Comparison of ENCODE assay signal across 8 cellular contexts in genomic region chr2:131492418-131493198, GRCh38. TPM values are rescaled to one million over a fixed set of nuclear protein-coding genes. Genes with fewer than 3 reads are reported as not detected.
DNase-seq lines count a peak whose midpoint lies in the region; ATAC-seq and TF ChIP-seq lines count a peak whose summit lies in the region.

No MANE protein-coding gene starts in this region.

- H3K36me3 Mint-ChIP-seq in T-helper 17 cell (ENCODE audit: low read depth) = peaks cover 3% of the 10 kb centered on the region

- ATAC-seq in GM18502 (IDR thresholded peaks at IDR 0.05; ENCODE audit: poor library complexity, unreplicated experiment) = peak; percentile 72
- ATAC-seq in HG02943 (IDR thresholded peaks at IDR 0.05; ENCODE audit: low read depth, unreplicated experiment) = peak; percentile 63
- peak; percentile 78 for ATAC-seq in T-helper 17 cell
- ATAC-seq in right cardiac atrium = peak; percentile 94

- peak overlapping the region; percentile 94 for H3K4me3 Mint-ChIP-seq in T-helper 17 cell

- peaks cover 5% of the 10 kb centered on the region for H3K4me1 ChIP-seq in right cardiac atrium (ENCODE audit: control insufficient read depth, insufficient read depth, low read length)
- no peaks in the 10 kb centered on the region for H3K4me1 ChIP-seq in uterus

- H3K27ac ChIP-seq in angular gyrus (ENCODE audit: low read depth, low read length) (peak overlapping the region; percentile 82), right cardiac atrium (ENCODE audit: low read length) (peak overlapping the region; percentile 57), uterus (peak overlapping the region; percentile 88 to 92)

- TF ChIP-seq POLR2A in uterus (IDR thresholded peaks at IDR 0.05) = peak in 1 of 2 donors; percentile 38

- H3K27me3 Mint-ChIP-seq in T-helper 17 cell = no peaks in the 10 kb centered on the region

- H3K36me3 ChIP-seq in uterus = no peaks in the 10 kb centered on the region

- peak; percentile 57 to 85 (median 79) for TF ChIP-seq CTCF in uterus (IDR thresholded peaks at IDR 0.05)

- H3K27me3 ChIP-seq in right cardiac atrium (ENCODE audit: control insufficient read depth, insufficient read depth) (no peaks in the 10 kb centered on the region), uterus (no peaks in the 10 kb centered on the region)

- H3K9me3 ChIP-seq in T-helper 17 cell (ENCODE audit: control insufficient read depth, low read length, poor library complexity, severe bottlenecking) (no peaks in the 10 kb centered on the region), right cardiac atrium (ENCODE audit: control insufficient read depth, low read length) (no peaks in the 10 kb centered on the region), uterus (no peaks in the 10 kb centered on the region)

- intact Hi-C loops in right cardiac atrium (cut with DNase I) (no loop called here), uterus (cut with DNase I; ENCODE audit: low total_unique reads) (no loop called here)

- peak overlapping the region; percentile 59 for H3K4me3 ChIP-seq in right cardiac atrium (ENCODE audit: low read length)
- peak overlapping the region; percentile 74 to 76 for H3K4me3 ChIP-seq in uterus

- DNase-seq in NCI-H1694 treated with DMSO at 0.1 percent for 48 hours (lab: John Stamatoyannopoulos, UW) (peak; percentile 91), T-helper 17 cell (peak; percentile 88), right cardiac atrium (peak; percentile 92 to 97 (median 96)), pulmonary artery endothelial cell (ENCODE audit: low read depth, low spot score) (peak; percentile 77), uterus (peak; percentile 87 to 93)

- peaks cover 17% of the 10 kb centered on the region for H3K4me1 Mint-ChIP-seq in T-helper 17 cell

- WGBS in right cardiac atrium = under 1% methylated on average over 78 of the region's 79 CpGs

- H3K27ac Mint-ChIP-seq in T-helper 17 cell = peak overlapping the region; percentile 98

RNA-seq across cellular contexts. Expression of gene MZT2A, which starts 0.4 kb away (rescaled TPM):
- 10 to 100 TPM; 58.4 to 89.1 TPM for total RNA-seq in T-helper 17 cell
- total RNA-seq in right cardiac atrium = 100 to 1,000 TPM in 1 of 4 donors, 10 to 100 TPM in 3; 46.8 to 114 (median 80.4) TPM
- 144 TPM for polyA plus RNA-seq in right cardiac atrium
- 69.9 and 87.8 TPM in 2 replicates for total RNA-seq in pulmonary artery endothelial cell
- 100 to 1,000 TPM in 1 of 4 donors, 10 to 100 TPM in 2, 1 to 10 TPM in 1; 7.9 to 112 (median 68.7) TPM for total RNA-seq in uterus

RNA-seq across cellular contexts. Expression of gene TUBA3D, which starts 16.7 kb away (rescaled TPM):
- total RNA-seq in T-helper 17 cell = not detected
- total RNA-seq in right cardiac atrium = 10 to 100 TPM in 2 of 4 donors, 1 to 10 TPM in 2; 2.3 to 14.8 (median 9.3) TPM
- 28.0 TPM for polyA plus RNA-seq in right cardiac atrium
- total RNA-seq in pulmonary artery endothelial cell = not detected in 2 replicates
- 10 to 100 TPM in 2 of 4 donors, 1 to 10 TPM in 2; 1.0 to 30.3 (median 9.3) TPM for total RNA-seq in uterus

RNA-seq across cellular contexts. Expression of gene CCDC74A, which starts 35.1 kb away (rescaled TPM):
- total RNA-seq in T-helper 17 cell (1 to 10 TPM; 1.4 to 2.3 TPM), right cardiac atrium (1 to 10 TPM; 1.0 to 2.2 (median 1.3) TPM), pulmonary artery endothelial cell (3.4 and 3.8 TPM in 2 replicates), uterus (10 to 100 TPM in 2 of 4 donors, under 1 TPM in 1, not detected in 1; 0.29 to 17.5 (median 11.2) TPM)
- polyA plus RNA-seq in right cardiac atrium = 1.5 TPM

Comparison
In these comparisons a context has a peak if more than half of its experiments do, and no peak if none do; other contexts are left out.
1. Peak in every context shown above with its lines: DNase-seq, ATAC-seq, H3K4me3 ChIP-seq and H3K27ac ChIP-seq.